ENCODE assay signal across 8 cellular contexts in the genomic region with DNA sequence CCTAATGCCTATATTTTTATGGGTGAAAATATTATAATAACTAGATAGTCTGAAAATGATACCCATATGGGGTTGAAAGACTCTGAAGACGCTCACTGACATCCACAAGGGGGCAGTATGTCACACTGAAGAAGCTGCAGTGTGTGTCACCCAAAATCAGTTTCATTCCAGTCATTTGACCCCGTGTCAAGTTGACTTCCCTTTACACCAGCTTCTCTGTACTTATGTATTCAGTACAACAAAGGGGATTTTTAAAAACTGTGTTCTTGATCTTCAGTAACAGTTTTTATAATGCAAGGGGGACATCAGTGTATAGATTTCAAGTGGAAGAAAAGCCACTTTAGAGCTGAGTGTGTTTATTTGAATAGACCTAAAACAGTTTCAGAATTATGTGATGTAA. TPM values are rescaled to one million over a fixed set of nuclear protein-coding genes. Genes with fewer than 3 reads are reported as not detected.
A peak's percentile ranks its signal among the peaks of the same experiment; 100 is the strongest.
DNase-seq lines count a peak whose midpoint lies in the region; ATAC-seq, FAIRE-seq and TF ChIP-seq lines count a peak whose summit lies in the region.

No MANE protein-coding gene starts in this region.

- H3K4me3 Mint-ChIP-seq in memory B cell, result no peak overlapping the region

- TF ChIP-seq POLR2A in GM12892 (IDR thresholded peaks at IDR 0.05; ENCODE audit: low read depth, low read length) (no peak), NB4 (IDR thresholded peaks at IDR 0.05; ENCODE audit: extremely low read depth, insufficient read length) (no peak)

- peaks cover 7% of the 10 kb centered on the region for H3K4me1 Mint-ChIP-seq in memory B cell

- H3K9me3 Mint-ChIP-seq in memory B cell, result no peaks in the 10 kb centered on the region

- no peaks in the 10 kb centered on the region for H3K36me3 Mint-ChIP-seq in memory B cell

- H3K4me3 ChIP-seq in NB4 (ENCODE audit: low read depth, low read length) (no peak overlapping the region), WI38 (ENCODE audit: low read depth, low read length) (no peak overlapping the region), choroid plexus epithelial cell (ENCODE audit: low read depth, low read length) (no peak overlapping the region)

- H3K27ac Mint-ChIP-seq in memory B cell, result no peak overlapping the region

- in situ Hi-C loops in ACHN (cut with HindIII; ENCODE audit: low pct_ligation_motif_present, low pct_unique_long_range_greater_than_20kb, low sequenced_read_pairs), result no loop called here

- peak; percentile 60 for DNase-seq in ACHN
- no peak for DNase-seq in GM12892 (ENCODE audit: insufficient read length)
- peak; percentile 80 for DNase-seq in NB4 (ENCODE audit: low read depth)
- DNase-seq in choroid plexus epithelial cell (ENCODE audit: low read depth), result peak; percentile 87
- peak; percentile 32 to 66 for DNase-seq in memory B cell (ENCODE audit: low spot score in 2 of 2)
- DNase-seq in stimulated activated CD8-positive, alpha-beta memory T cell treated with anti-CD3 and anti-CD28 coated beads, Interleukin-4, amount 100 ng/mL, for 48 hours, result peak; percentile 72

- TF ChIP-seq CTCF in NB4 (IDR thresholded peaks at IDR 0.05; ENCODE audit: low read depth, low read length) (peak; percentile 84), WI38 (IDR thresholded peaks at IDR 0.05; ENCODE audit: low read depth, low read length) (peak; percentile 75), choroid plexus epithelial cell (conservative IDR thresholded peaks at IDR 0.05; ENCODE audit: low read depth, low read length) (peak; percentile 90)

- peak; percentile 67 for ATAC-seq in HG02678 (IDR thresholded peaks at IDR 0.05; ENCODE audit: unreplicated experiment)
- peak; percentile 92 for ATAC-seq in memory B cell (ENCODE audit: low read depth)

- H3K27me3 Mint-ChIP-seq in memory B cell, result no peaks in the 10 kb centered on the region

- FAIRE-seq in GM12892 (lab: Jason Lieb, UNC), result peak; percentile 90

RNA-seq across cellular contexts. Expression of a gene that starts 19.3 kb away (rescaled TPM):
- polyA plus RNA-seq in GM12892 (2012; ENCODE audit: missing spikeins), result not detected
